Comparison of ENCODE assay signal across 26 cellular contexts in the genomic region with DNA sequence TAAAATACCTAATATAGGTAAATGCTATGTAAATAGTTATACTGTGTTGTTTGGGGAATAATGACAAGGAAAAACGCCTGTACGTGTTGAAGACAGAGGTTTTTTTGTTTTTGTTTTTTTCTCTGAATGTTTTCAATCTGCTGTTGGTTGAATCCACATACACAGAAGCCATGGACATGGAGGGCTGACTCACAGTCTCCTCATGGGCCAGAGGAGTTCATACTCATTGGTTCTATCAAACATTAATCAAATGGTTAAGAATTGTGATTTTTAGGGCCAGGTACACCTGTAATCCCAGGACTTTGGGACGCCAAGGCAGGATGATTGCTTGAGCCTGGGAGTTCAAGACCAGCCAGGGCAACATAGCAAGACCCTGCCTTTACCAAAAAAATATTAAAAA. TPM values are rescaled to one million over a fixed set of nuclear protein-coding genes. Genes with fewer than 3 reads are reported as not detected.
DNase-seq lines count a peak whose midpoint lies in the region; FAIRE-seq and TF ChIP-seq lines count a peak whose summit lies in the region.
"Had no signal": no experiment of that assay in that cellular context is flagged by ENCODE, and none has a peak within 500 bp of the region (broad histone marks: within the 10 kb centered on the region; RNA-seq: fewer than 3 reads in every experiment).

No MANE protein-coding gene starts in this region.

- FAIRE-seq in H54 (lab: Jason Lieb, UNC), result peak; percentile 15
- peak; percentile 74 for FAIRE-seq in RCC 7860 (lab: Jason Lieb, UNC)
- FAIRE-seq: TTC549 had no signal

- H3K27me3 ChIP-seq in esophagus muscularis mucosa, result no peaks in the 10 kb centered on the region
- no peaks in the 10 kb centered on the region for H3K27me3 ChIP-seq in stomach
- H3K27me3 ChIP-seq: dorsolateral prefrontal cortex, ovary, spleen had no signal

- intact Hi-C loops in esophagus muscularis mucosa (cut with DNase I), result no loop called here
- intact Hi-C loops in stomach (cut with DNase I; ENCODE audit: low total_unique reads), result no loop called here
- intact Hi-C loops in lower leg skin (cut with DNase I; ENCODE audit: low total_unique reads), result no loop called here

- H3K27ac ChIP-seq in esophagus muscularis mucosa (replicated peaks in 1 of 4), result peak overlapping the region; percentile 15 to 71 (median 62)
- H3K27ac ChIP-seq in stomach, result peak overlapping the region in 3 of 5 donors; percentile 17 to 65 (median 54)
- H3K27ac ChIP-seq: lower lobe of right lung, SK-N-MC had no signal

- TF ChIP-seq CTCF in esophagus muscularis mucosa (IDR thresholded peaks at IDR 0.05) (no peak), stomach (IDR thresholded peaks at IDR 0.05) (no peak), lower leg skin (IDR thresholded peaks at IDR 0.05) (no peak)

- 88% methylated on average over 3 of the region's 3 CpGs for WGBS in esophagus muscularis mucosa
- 95 to 100% (median 96%) methylated on average over 3 of the region's 3 CpGs for WGBS in stomach, 5 donors
- WGBS in lower leg skin, 2 donors, result 93 to 95% methylated on average over 3 of the region's 3 CpGs

- peaks cover 24 to 72% (median 63%) of the 10 kb centered on the region in 4 donors for H3K4me1 ChIP-seq in esophagus muscularis mucosa
- H3K4me1 ChIP-seq in stomach, result peaks cover 13 to 82% (median 34%) of the 10 kb centered on the region in 4 donors

- H3K36me3 ChIP-seq in esophagus muscularis mucosa (peaks cover 0 to 42% (median 21%) of the 10 kb centered on the region in 4 donors), stomach (peaks cover 5 to 70% (median 45%) of the 10 kb centered on the region in 4 donors)
- H3K36me3 ChIP-seq: ovary had no signal

- no peak for DNase-seq in H54 (ENCODE audit: insufficient read length, low spot score)
- peak; percentile 59 for DNase-seq in RCC 7860 (ENCODE audit: low spot score)
- no peak for DNase-seq in esophagus muscularis mucosa (ENCODE audit: extremely low spot score)
- DNase-seq in stomach, result no peak
- no peak for DNase-seq in lower leg skin (ENCODE audit: low spot score in 2 of 2)
- DNase-seq in NCI-H510A treated with DMSO at 0.1 percent for 48 hours (lab: John Stamatoyannopoulos, UW), result no peak
- DNase-seq in T-helper 2 cell, result no peak
- DNase-seq: activated CD4-positive, alpha-beta memory T cell treated with anti-CD3 and anti-CD28 coated beads, Interleukin-2, amount 10 ng/mL, durations not matched to agents 7 days and 5 days; activated CD4-positive, CD25-positive, alpha-beta regulatory T cell treated with anti-CD3 and anti-CD28 coated beads, Interleukin-2, amount 50 U/mL, for 72 hours; activated CD8-positive, alpha-beta memory T cell treated with anti-CD3 and anti-CD28 coated beads, Interleukin-2, amount 50 U/mL, for 48 hours; activated effector memory CD4-positive, alpha-beta T cell treated with Interleukin-2 at 50 U/mL for 16 hours; CD4-positive, CD25-positive, alpha-beta regulatory T cell; DMS 273 treated with DMSO at 0.1 percent for 48 hours; dorsolateral prefrontal cortex; glutamatergic neuron; KBM-7; lower lobe of right lung; MM.1S; mucosa of descending colon; NCI-H2029 treated with DMSO at 0.1 percent for 48 hours; NCI-H774; stimulated activated CD4-positive, alpha-beta T cell treated with anti-CD3 and anti-CD28 coated beads, Interleukin-4, amount 100 ng/mL, for 1 hour had no signal

- H3K4me3 ChIP-seq in esophagus muscularis mucosa (no peak overlapping the region), stomach (no peak overlapping the region), lower leg skin (ENCODE audit: low read depth, poor library complexity, severe bottlenecking) (no peak overlapping the region)
- H3K4me3 ChIP-seq: dorsolateral prefrontal cortex, lower lobe of right lung, mucosa of descending colon, ovary, SK-N-MC, spleen had no signal

- TF ChIP-seq POLR2A in H54 (IDR thresholded peaks at IDR 0.05; ENCODE audit: low read depth, low read length) (no peak), esophagus muscularis mucosa (IDR thresholded peaks at IDR 0.05; ENCODE audit: low read depth) (no peak), stomach (IDR thresholded peaks at IDR 0.05) (no peak), lower leg skin (IDR thresholded peaks at IDR 0.05) (no peak)

- TF ChIP-seq EP300 in esophagus muscularis mucosa (IDR thresholded peaks at IDR 0.05) (no peak), stomach (IDR thresholded peaks at IDR 0.05) (no peak)

- H3K9me3 ChIP-seq in esophagus muscularis mucosa (no peaks in the 10 kb centered on the region), stomach (no peaks in the 10 kb centered on the region)
- H3K9me3 ChIP-seq: lower lobe of right lung, mucosa of descending colon, ovary, spleen had no signal

RNA-seq across cellular contexts. Expression of a gene that starts 20.5 kb away (rescaled TPM):
- total RNA-seq in esophagus muscularis mucosa (10 to 100 TPM; 39.4 to 56.5 (median 49.2) TPM), stomach (10 to 100 TPM in 4 of 5 donors, 1 to 10 TPM in 1; 6.4 to 57.6 (median 34.1) TPM), lower leg skin (10 to 100 TPM; 17.0 to 26.5 (median 21.0) TPM)
- polyA plus RNA-seq in stomach, result 10 to 100 TPM; 11.0 to 25.1 (median 12.7) TPM

RNA-seq across cellular contexts. Expression of a gene that starts 20.7 kb away (rescaled TPM):
- total RNA-seq in esophagus muscularis mucosa (1 to 10 TPM; 4.9 to 6.2 (median 5.5) TPM), stomach (1 to 10 TPM in 4 of 5 donors, not detected in 1; 6.2 to 9.5 (median 8.0) TPM), lower leg skin (1 to 10 TPM; 1.5 to 3.8 (median 2.5) TPM)
- 1 to 10 TPM in 2 of 3 donors, under 1 TPM in 1; 0.44 to 2.4 (median 2.1) TPM for polyA plus RNA-seq in stomach
